10 cellular contexts compared by ENCODE assay signal in genomic region chr16:30041841-30042240, GRCh38.
DNase-seq lines count a peak whose midpoint lies in the region; ATAC-seq and TF ChIP-seq lines count a peak whose summit lies in the region.
"Had no signal": no experiment of that assay in that cellular context is flagged by ENCODE, and none has a peak within 500 bp of the region (broad histone marks: within the 10 kb centered on the region; RNA-seq: fewer than 3 reads in every experiment).

No MANE protein-coding gene starts in this region.

- peak; percentile 40 for DNase-seq in NCI-H2196 (lab: John Stamatoyannopoulos, UW; ENCODE audit: unreplicated experiment)
- DNase-seq in NCI-H2196 treated with DMSO at 0.1 percent for 48 hours (lab: John Stamatoyannopoulos, UW; ENCODE audit: unreplicated experiment): no peak
- DNase-seq in epithelial cell of esophagus (ENCODE audit: low read depth): peak; percentile 31
- no peak for DNase-seq in retinal pigment epithelial cell (ENCODE audit: low read depth)
- DNase-seq in OCI-M2 (lab: John Stamatoyannopoulos, UW; ENCODE audit: unreplicated experiment): no peak
- DNase-seq: NCI-H748 treated with DMSO at 0.1 percent for 48 hours had no signal

- H3K4me1 ChIP-seq in OCI-LY3 (ENCODE audit: low read length): no peaks in the 10 kb centered on the region

- peaks cover 5% of the 10 kb centered on the region for H3K27me3 ChIP-seq in OCI-LY3 (ENCODE audit: low read depth, low read length)

- no peak for ATAC-seq in GM21447 (IDR thresholded peaks at IDR 0.05; ENCODE audit: unreplicated experiment)
- ATAC-seq in GM21576 (IDR thresholded peaks at IDR 0.05; ENCODE audit: unreplicated experiment): no peak

- peak; percentile 47 for TF ChIP-seq CTCF in OCI-LY3 (IDR thresholded peaks at IDR 0.05; ENCODE audit: low read depth, low read length)
- TF ChIP-seq CTCF in epithelial cell of esophagus (IDR thresholded peaks at IDR 0.05; ENCODE audit: insufficient read depth, low read depth, low read length, missing control alignments): peak; percentile 36
- TF ChIP-seq CTCF in retinal pigment epithelial cell (conservative IDR thresholded peaks at IDR 0.05; ENCODE audit: low read depth, low read length): peak; percentile 33

- no peaks in the 10 kb centered on the region for H3K9me3 ChIP-seq in OCI-LY3 (ENCODE audit: insufficient read depth, low read length)

- H3K79me2 ChIP-seq in OCI-LY3 (ENCODE audit: low read length): no peaks in the 10 kb centered on the region

- no peaks in the 10 kb centered on the region for H4K20me1 ChIP-seq in OCI-LY3 (ENCODE audit: insufficient read depth, low read length)

- no peaks in the 10 kb centered on the region for H3K36me3 ChIP-seq in OCI-LY3 (replicated peaks; ENCODE audit: low read depth, low read length)

- no peak overlapping the region for H2AFZ ChIP-seq in OCI-LY3 (ENCODE audit: low read depth, low read length)

- no peak overlapping the region for H3K4me3 ChIP-seq in OCI-LY3 (ENCODE audit: low read length)
- H3K4me3 ChIP-seq in epithelial cell of esophagus (ENCODE audit: low read length): no peak overlapping the region
- H3K4me3 ChIP-seq in retinal pigment epithelial cell (ENCODE audit: low read length): no peak overlapping the region

- H3K4me2 ChIP-seq in OCI-LY3 (ENCODE audit: low read length): no peak overlapping the region

- no peak overlapping the region for H3K9ac ChIP-seq in OCI-LY3 (ENCODE audit: low read length)

- H3K27ac ChIP-seq in OCI-LY3 (ENCODE audit: low read length): no peak overlapping the region
- H3K27ac ChIP-seq: C4-2B had no signal

Comparison
In these comparisons a context has a peak if more than half of its experiments do, and no peak if none do; other contexts are left out.
1. DNase-seq: peak in NCI-H2196 (single experiment) and epithelial cell of esophagus (single experiment); none in NCI-H2196 treated with DMSO at 0.1 percent for 48 hours (single experiment), retinal pigment epithelial cell (single experiment) and OCI-M2 (single experiment).
2. Peak in every context shown above with its lines, with median percentiles within 50 percentile points of each other: CTCF ChIP-seq.